Comparison of ENCODE assay signal across 7 cellular contexts in genomic region chr7:66072208-66072607, GRCh38. TPM values are rescaled to one million over a fixed set of nuclear protein-coding genes. Genes with fewer than 3 reads are reported as not detected.
A peak's percentile ranks its signal among the peaks of the same experiment; 100 is the strongest.
DNase-seq lines count a peak whose midpoint lies in the region; FAIRE-seq and TF ChIP-seq lines count a peak whose summit lies in the region.
"Not testable (repeated sequence)": the region's sequence is repeated elsewhere in the genome, so short reads cannot be mapped to it uniquely, and the experiment has no call there.

No MANE protein-coding gene starts in this region.

- DNase-seq in Karpas-422 (peak; percentile 43), glomerular visceral epithelial cell (ENCODE audit: extremely low spot score) (peak; percentile 34)
- not testable (repeated sequence) for DNase-seq in SK-N-SH; bronchial epithelial cell (ENCODE audit: low read depth); neural progenitor cell (ENCODE audit: low spot score)

- not testable (repeated sequence) for FAIRE-seq in bronchial epithelial cell (lab: Jason Lieb, UNC)

- not testable (repeated sequence) for H2AFZ ChIP-seq in Karpas-422 (ENCODE audit: low read length); OCI-LY1 (ENCODE audit: low read length); SK-N-SH (ENCODE audit: low read depth); neural progenitor cell (replicated peaks)

- not testable (repeated sequence) for H4K20me1 ChIP-seq in Karpas-422 (ENCODE audit: insufficient read depth, low read depth, low read length); OCI-LY1 (ENCODE audit: insufficient read depth, low read length); SK-N-SH (ENCODE audit: insufficient read depth); neural progenitor cell (ENCODE audit: low read depth)

- H3K27ac ChIP-seq in Karpas-422 (ENCODE audit: low read length); OCI-LY1 (ENCODE audit: low read depth, low read length, poor library complexity, severe bottlenecking); SK-N-SH (ENCODE audit: low read depth in 2 of 2, low read length in 1 of 2); neural progenitor cell: not testable (repeated sequence)

- not testable (repeated sequence) for H3K9me2 ChIP-seq in Karpas-422 (replicated peaks; ENCODE audit: insufficient read depth, low read length); OCI-LY1 (ENCODE audit: low read depth, low read length); SK-N-SH

- not testable (repeated sequence) for H3K4me3 ChIP-seq in Karpas-422 (ENCODE audit: low read length); OCI-LY1 (ENCODE audit: low read depth, low read length, poor library complexity, severe bottlenecking); SK-N-SH (ENCODE audit: low read depth in 2 of 2, low read length in 1 of 2); bronchial epithelial cell (ENCODE audit: low read depth, low read length); neural progenitor cell

- 87% methylated on average over 7 of the region's 7 CpGs for WGBS in SK-N-SH (ENCODE audit: low lambda C conversion rate)

- peaks cover 11% of the 10 kb centered on the region for H3K4me1 Mint-ChIP-seq in neural progenitor cell

- TF ChIP-seq EP300 in SK-N-SH (IDR thresholded peaks at IDR 0.05; ENCODE audit: borderline replicate concordance in 1 of 2, low read depth in 1 of 2, low read length in 1 of 2): not testable (repeated sequence)

- not testable (repeated sequence) for H3K4me2 ChIP-seq in Karpas-422 (ENCODE audit: low read depth, low read length, poor library complexity, severe bottlenecking); OCI-LY1 (ENCODE audit: low read length); SK-N-SH; neural progenitor cell

- H3K79me2 ChIP-seq in Karpas-422 (ENCODE audit: low read length): peaks cover 14% of the 10 kb centered on the region
- H3K79me2 ChIP-seq in OCI-LY1 (ENCODE audit: insufficient read depth, low read length): not testable (repeated sequence)
- H3K79me2 ChIP-seq in SK-N-SH (ENCODE audit: insufficient read depth): peaks cover 14% of the 10 kb centered on the region
- peaks cover 10% of the 10 kb centered on the region for H3K79me2 ChIP-seq in neural progenitor cell (ENCODE audit: low read depth)

- not testable (repeated sequence) for H3K9ac ChIP-seq in Karpas-422 (ENCODE audit: low read length); OCI-LY1 (ENCODE audit: low read length); SK-N-SH; neural progenitor cell

- POLR2A ChIA-PET in SK-N-SH (lab: Yijun Ruan, JAX): not testable (repeated sequence)

- not testable (repeated sequence) for H3K27me3 Mint-ChIP-seq in neural progenitor cell (ENCODE audit: insufficient read depth, low read depth)

- CTCF ChIA-PET in SK-N-SH (lab: Yijun Ruan, JAX): interaction anchor here (1.0 to 1.5 kb wide), 3 partner anchors 8 to 42 kb away, joined by 3 to 4 read pairs (median 3); no protein-coding TSS in a partner anchor

- not testable (repeated sequence) for H3K4me1 ChIP-seq in Karpas-422 (ENCODE audit: low read length); neural progenitor cell
- H3K4me1 ChIP-seq in OCI-LY1 (ENCODE audit: insufficient read depth, low read length, severe bottlenecking) (peaks cover 12% of the 10 kb centered on the region), SK-N-SH (ENCODE audit: control insufficient read depth in 1 of 2, insufficient read depth in 2 of 2, low read depth in 1 of 2, low read length in 1 of 2) (peaks cover 4 to 11% of the 10 kb centered on the region in 2 experiments; a peak in 1 of 4 replicates)

- H3K36me3 Mint-ChIP-seq in neural progenitor cell: not testable (repeated sequence)

- not testable (repeated sequence) for H3K9me3 ChIP-seq in Karpas-422 (ENCODE audit: low read length); OCI-LY1 (ENCODE audit: low read length); SK-N-SH; neural progenitor cell (ENCODE audit: low read depth)

- H3K27ac Mint-ChIP-seq in neural progenitor cell: peak overlapping the region; percentile 58

- H3F3A ChIP-seq in OCI-LY1 (ENCODE audit: insufficient read depth, low read length); neural progenitor cell (ENCODE audit: low read depth): not testable (repeated sequence)
- peaks cover 19% of the 10 kb centered on the region for H3F3A ChIP-seq in SK-N-SH (replicated peaks; ENCODE audit: insufficient read depth)

- TF ChIP-seq CTCF in GM12873 (IDR thresholded peaks at IDR 0.05; ENCODE audit: insufficient read depth, low read depth, low read length, missing control alignments) (peak; percentile 4), OCI-LY1 (IDR thresholded peaks at IDR 0.05; ENCODE audit: low read length) (peak; percentile 28; the same call in 1 of the 2 replicates), bronchial epithelial cell (IDR thresholded peaks at IDR 0.05; ENCODE audit: insufficient read depth, low read length, severe bottlenecking) (peak; percentile 21)
- not testable (repeated sequence) for TF ChIP-seq CTCF in SK-N-SH (IDR thresholded peaks at IDR 0.05); neural progenitor cell (IDR thresholded peaks at IDR 0.05)

- H3K4me3 Mint-ChIP-seq in neural progenitor cell: not testable (repeated sequence)

- not testable (repeated sequence) for H3K9me3 Mint-ChIP-seq in neural progenitor cell

- not testable (repeated sequence) for H3K27me3 ChIP-seq in Karpas-422 (ENCODE audit: low read length); OCI-LY1 (ENCODE audit: insufficient read depth, low read length); SK-N-SH (ENCODE audit: insufficient read depth); bronchial epithelial cell (ENCODE audit: control insufficient read depth, insufficient read depth, low read length); neural progenitor cell

- H3K36me3 ChIP-seq in Karpas-422 (ENCODE audit: insufficient read depth, low read length); OCI-LY1 (ENCODE audit: insufficient read depth, low read length); SK-N-SH (replicated peaks in 1 of 2; ENCODE audit: control insufficient read depth in 1 of 2, insufficient read depth in 2 of 2, low read length in 1 of 2); bronchial epithelial cell (ENCODE audit: control insufficient read depth, insufficient read depth, low read length); neural progenitor cell: not testable (repeated sequence)

- 0 out of 2 replicates have a peak, but pooled peaks have one; percentile 9 for TF ChIP-seq RAD21 in SK-N-SH (IDR thresholded peaks at IDR 0.05; ENCODE audit: low read length)

RNA-seq across cellular contexts. Expression of gene ASL, which starts 3.4 kb away (rescaled TPM):
- 19.4 and 51.3 TPM in 2 replicates for total RNA-seq in Karpas-422 (2014; rRNA removed; shearing (Covaris generic); ENCODE audit: low replicate concordance)
- 138 and 141 TPM in 2 replicates for polyA plus RNA-seq in SK-N-SH (2012; rRNA removed)
- 54.1 and 76.3 TPM in 2 replicates for polyA plus RNA-seq in SK-N-SH (2012; cell fraction: cytosol; rRNA removed)
- 426 and 428 TPM in 2 replicates for polyA plus RNA-seq in SK-N-SH (2012; cell fraction: nucleus; rRNA removed)
- total RNA-seq in bronchial epithelial cell (37.9 and 41.2 TPM in 2 replicates), neural progenitor cell (ENCODE audit: low replicate concordance) (14.2 and 31.9 TPM in 2 replicates)

RNA-seq across cellular contexts. Expression of gene CRCP, which starts 42.4 kb away (rescaled TPM):
- total RNA-seq in Karpas-422 (2014; rRNA removed; shearing (Covaris generic); ENCODE audit: low replicate concordance): 22.6 and 38.8 TPM in 2 replicates
- 34.0 and 34.1 TPM in 2 replicates for polyA plus RNA-seq in SK-N-SH (2012; rRNA removed)
- polyA plus RNA-seq in SK-N-SH (2012; cell fraction: cytosol; rRNA removed): 33.3 and 35.7 TPM in 2 replicates
- 40.7 and 57.5 TPM in 2 replicates for polyA plus RNA-seq in SK-N-SH (2012; cell fraction: nucleus; rRNA removed)
- total RNA-seq in bronchial epithelial cell (36.4 and 45.0 TPM in 2 replicates), neural progenitor cell (ENCODE audit: low replicate concordance) (30.0 and 37.9 TPM in 2 replicates)
